Comparison of ENCODE assay signal across 9 cellular contexts in genomic region chr16:11133344-11133921, GRCh38.
DNase-seq lines count a peak whose midpoint lies in the region; ATAC-seq and TF ChIP-seq lines count a peak whose summit lies in the region.
"Had no signal": no experiment of that assay in that cellular context is flagged by ENCODE, and none has a peak within 500 bp of the region (broad histone marks: within the 10 kb centered on the region; RNA-seq: fewer than 3 reads in every experiment).

No MANE protein-coding gene starts in this region.

- H3F3A ChIP-seq in MM.1S (ENCODE audit: insufficient read depth, low read length), result no peaks in the 10 kb centered on the region

- H3K27me3 ChIP-seq in MM.1S (replicated peaks; ENCODE audit: insufficient read depth, low read length), result no peaks in the 10 kb centered on the region

- no peaks in the 10 kb centered on the region for H3K9me3 ChIP-seq in MM.1S (replicated peaks; ENCODE audit: insufficient read depth, low read length)

- no peak for TF ChIP-seq CTCF in MM.1S (IDR thresholded peaks at IDR 0.05; ENCODE audit: low read length)

- H3K4me3 ChIP-seq in MM.1S (ENCODE audit: low read length), result no peak overlapping the region

- H3K9me2 ChIP-seq in MM.1S (replicated peaks; ENCODE audit: insufficient read depth, low read length), result no peaks in the 10 kb centered on the region

- H3K4me2 ChIP-seq in MM.1S (ENCODE audit: low read depth, low read length), result no peak overlapping the region

- DNase-seq in 8988T, result peak; percentile 56
- peak; percentile 100 for DNase-seq in M059J (ENCODE audit: low read depth)
- peak; percentile 47 to 88 for DNase-seq in dermis microvascular lymphatic vessel endothelial cell (ENCODE audit: low read depth in 2 of 2)
- peak; percentile 83 to 92 for DNase-seq in lung microvascular endothelial cell (ENCODE audit: low read depth in 2 of 2)
- no peak for DNase-seq in MM.1S
- DNase-seq: activated B cell treated with CpG ODN at 0.5 μM for 24 hours had no signal

- no peaks in the 10 kb centered on the region for H4K20me1 ChIP-seq in MM.1S (ENCODE audit: insufficient read depth, low read length)

- no peak overlapping the region for H3K27ac ChIP-seq in MM.1S (ENCODE audit: low read length)

- ATAC-seq in HG02759 (IDR thresholded peaks at IDR 0.05; ENCODE audit: unreplicated experiment) (no peak), HG03354 (IDR thresholded peaks at IDR 0.05; ENCODE audit: poor library complexity, severe bottlenecking, unreplicated experiment) (no peak)
- no peak for ATAC-seq in activated CD4-positive, CD25-positive, alpha-beta regulatory T cell treated with anti-CD3 and anti-CD28 coated beads, Interleukin-2, amount 50 U/mL, for 24 hours

- no peaks in the 10 kb centered on the region for H3K4me1 ChIP-seq in MM.1S (ENCODE audit: low read length)

- H3K79me2 ChIP-seq in MM.1S (ENCODE audit: low read length), result no peaks in the 10 kb centered on the region

- H2AFZ ChIP-seq in MM.1S (ENCODE audit: low read length), result no peak overlapping the region

- H3K9ac ChIP-seq in MM.1S (ENCODE audit: low read length), result no peak overlapping the region

- no peaks in the 10 kb centered on the region for H3K36me3 ChIP-seq in MM.1S (replicated peaks; ENCODE audit: insufficient read depth, low read length)
